ENCODE assay signal across 8 cellular contexts in genomic region chr2:37084797-37085196, GRCh38. TPM values are rescaled to one million over a fixed set of nuclear protein-coding genes. Genes with fewer than 3 reads are reported as not detected.
A peak's percentile ranks its signal among the peaks of the same experiment; 100 is the strongest.
DNase-seq lines count a peak whose midpoint lies in the region; ATAC-seq and TF ChIP-seq lines count a peak whose summit lies in the region.

No MANE protein-coding gene starts in this region.

- H3K36me3 Mint-ChIP-seq in activated CD8-positive, alpha-beta T cell treated with anti-CD3 and anti-CD28 coated beads, Interleukin-2, amount 10 ng/mL, durations not matched to agents 7 days and 5 days (ENCODE audit: low read depth), result peaks cover 36% of the 10 kb centered on the region

- DNase-seq in GM06990 (ENCODE audit: extremely low read depth, insufficient read length), result no peak
- DNase-seq in Panc1 (ENCODE audit: low read depth, low spot score), result no peak
- no peak for DNase-seq in fibroblast of the aortic adventitia (ENCODE audit: low read depth)
- no peak for DNase-seq in skeletal muscle cell (ENCODE audit: low read depth)
- DNase-seq in SW480 (ENCODE audit: low spot score), result no peak
- no peak for DNase-seq in activated CD8-positive, alpha-beta T cell treated with anti-CD3 and anti-CD28 coated beads, Interleukin-2, amount 10 ng/mL, durations not matched to agents 7 days and 5 days

- H3K27ac Mint-ChIP-seq in activated CD8-positive, alpha-beta T cell treated with anti-CD3 and anti-CD28 coated beads, Interleukin-2, amount 10 ng/mL, durations not matched to agents 7 days and 5 days, result no peak overlapping the region

- POLR2A ChIA-PET in Panc1 (lab: Charles Lee), result interaction anchor here (0.5 kb wide), 1 partner anchor 361 kb away, joined by 8 read pairs; no protein-coding TSS in a partner anchor
- POLR2A ChIA-PET in activated CD8-positive, alpha-beta T cell treated with anti-CD3 and anti-CD28 coated beads, Interleukin-2, amount 10 ng/mL, durations not matched to agents 7 days and 5 days (lab: Charles Lee), result interaction anchor here (1.2 to 1.3 kb wide), 2 partner anchors 11 to 118 kb away, joined by 4 to 5 read pairs; partner anchors contain the start of gene STRN

- intact Hi-C loops in Panc1 (cut with micrococcal nuclease; ENCODE audit: unreplicated experiment), result no loop called here

- TF ChIP-seq CTCF in GM06990 (IDR thresholded peaks at IDR 0.05; ENCODE audit: insufficient read depth, low read length, poor library complexity, severe bottlenecking), result no peak
- TF ChIP-seq CTCF in Panc1 (IDR thresholded peaks at IDR 0.05), result no peak
- TF ChIP-seq CTCF in fibroblast of the aortic adventitia (IDR thresholded peaks at IDR 0.05; ENCODE audit: insufficient read depth, low read length), result no peak

- peak overlapping the region; percentile 97 for H3K4me3 ChIP-seq in GM06990 (replicated peaks; ENCODE audit: low read depth, low read length)
- peak overlapping the region; percentile 96 to 98 for H3K4me3 ChIP-seq in Panc1 (ENCODE audit: low read depth in 2 of 2, low read length in 2 of 2)
- peak overlapping the region; percentile 100 for H3K4me3 ChIP-seq in fibroblast of the aortic adventitia (ENCODE audit: low read depth, low read length)
- H3K4me3 ChIP-seq in skeletal muscle cell (ENCODE audit: low read depth, low read length), result peak overlapping the region; percentile 86

- ATAC-seq in Panc1 (no peak), HG02885 (IDR thresholded peaks at IDR 0.05; ENCODE audit: poor library complexity, unreplicated experiment) (no peak), GM18907 (IDR thresholded peaks at IDR 0.05; ENCODE audit: unreplicated experiment) (no peak)
- ATAC-seq in activated CD8-positive, alpha-beta T cell treated with anti-CD3 and anti-CD28 coated beads, Interleukin-2, amount 10 ng/mL, durations not matched to agents 7 days and 5 days, result no peak

- H3K27me3 ChIP-seq in GM06990 (replicated peaks; ENCODE audit: control insufficient read depth, insufficient read depth, low read length) (no peaks in the 10 kb centered on the region), Panc1 (ENCODE audit: control insufficient read depth, insufficient read depth, low read length) (no peaks in the 10 kb centered on the region)

- no peaks in the 10 kb centered on the region for H3K9me3 ChIP-seq in Panc1 (ENCODE audit: control insufficient read depth, insufficient read depth, low read depth, low read length)

- peaks cover 27% of the 10 kb centered on the region for H3K4me1 Mint-ChIP-seq in activated CD8-positive, alpha-beta T cell treated with anti-CD3 and anti-CD28 coated beads, Interleukin-2, amount 10 ng/mL, durations not matched to agents 7 days and 5 days (ENCODE audit: low read depth)

- H3K4me3 Mint-ChIP-seq in activated CD8-positive, alpha-beta T cell treated with anti-CD3 and anti-CD28 coated beads, Interleukin-2, amount 10 ng/mL, durations not matched to agents 7 days and 5 days, result no peak overlapping the region

- no peaks in the 10 kb centered on the region for H3K27me3 Mint-ChIP-seq in activated CD8-positive, alpha-beta T cell treated with anti-CD3 and anti-CD28 coated beads, Interleukin-2, amount 10 ng/mL, durations not matched to agents 7 days and 5 days (ENCODE audit: low read depth)

- peaks cover 18% of the 10 kb centered on the region for H3K4me1 ChIP-seq in Panc1 (ENCODE audit: control insufficient read depth, insufficient read depth, low read length)

- TSS peak; percentile 83 for BruUV-seq in Panc1 (replicated peaks; lab: Mats Ljungman, UMichigan)

- peak overlapping the region; percentile 82 for H3K27ac ChIP-seq in Panc1 (ENCODE audit: low read length)

- in situ Hi-C loops in Panc1 (cut with HindIII; ENCODE audit: low pct_unique_long_range_greater_than_20kb, low sequenced_read_pairs), result no loop called here

- CTCF ChIA-PET in Panc1 (lab: Charles Lee), result no interaction called here
- CTCF ChIA-PET in activated CD8-positive, alpha-beta T cell treated with anti-CD3 and anti-CD28 coated beads, Interleukin-2, amount 10 ng/mL, durations not matched to agents 7 days and 5 days (lab: Charles Lee), result no interaction called here

- H3K36me3 ChIP-seq in GM06990 (ENCODE audit: control insufficient read depth, insufficient read depth, low read length), result peaks cover 2% of the 10 kb centered on the region
- H3K36me3 ChIP-seq in Panc1 (ENCODE audit: control insufficient read depth, insufficient read depth, low read length), result no peaks in the 10 kb centered on the region; the same call in 1 of the 2 replicates

- no peaks in the 10 kb centered on the region for H3K9me3 Mint-ChIP-seq in activated CD8-positive, alpha-beta T cell treated with anti-CD3 and anti-CD28 coated beads, Interleukin-2, amount 10 ng/mL, durations not matched to agents 7 days and 5 days (ENCODE audit: insufficient read depth)

RNA-seq across cellular contexts. Expression of gene GPATCH11, which starts 0.5 kb away (rescaled TPM):
- total RNA-seq in Panc1 (2021; ENCODE audit: unreplicated experiment), result 7.1 TPM
- 3.9 TPM for polyA plus RNA-seq in Panc1 (2012; ENCODE audit: insufficient read length)
- total RNA-seq in fibroblast of the aortic adventitia (ENCODE audit: low replicate concordance), result 8.5 and 14.0 TPM in 2 replicates
- total RNA-seq in activated CD8-positive, alpha-beta T cell treated with anti-CD3 and anti-CD28 coated beads, Interleukin-2, amount 10 ng/mL, durations not matched to agents 7 days and 5 days, result 10 to 100 TPM; 11.2 to 11.8 TPM

RNA-seq across cellular contexts. Expression of gene HEATR5B, which starts 0.6 kb away (rescaled TPM):
- 13.6 TPM for total RNA-seq in Panc1 (2021; ENCODE audit: unreplicated experiment)
- 6.3 TPM for polyA plus RNA-seq in Panc1 (2012; ENCODE audit: insufficient read length)
- total RNA-seq in fibroblast of the aortic adventitia (ENCODE audit: low replicate concordance), result 20.6 and 21.1 TPM in 2 replicates
- total RNA-seq in activated CD8-positive, alpha-beta T cell treated with anti-CD3 and anti-CD28 coated beads, Interleukin-2, amount 10 ng/mL, durations not matched to agents 7 days and 5 days, result 10 to 100 TPM; 16.4 to 17.0 TPM
